29 cellular contexts compared by ENCODE assay signal in genomic region chr13:112684041-112684440, GRCh38.
"Had no signal": no experiment of that assay in that cellular context is flagged by ENCODE, and none has a peak within 500 bp of the region (broad histone marks: within the 10 kb centered on the region; RNA-seq: fewer than 3 reads in every experiment).

No MANE protein-coding gene starts in this region.

- H3K4me3 ChIP-seq: heart left ventricle, mucosa of descending colon, ovary, prostate gland, sigmoid colon, tibial nerve, uterus had no signal

- H3K27ac ChIP-seq: foreskin keratinocyte, heart left ventricle, ovary, prostate gland, sigmoid colon, tibial nerve, uterus had no signal

- H3K27me3 Mint-ChIP-seq: activated naive CD4-positive, alpha-beta T cell treated with anti-CD3 and anti-CD28 coated beads, Interleukin-2, amount 50 U/mL, for 24 hours; activated naive CD8-positive, alpha-beta T cell treated with anti-CD3 and anti-CD28 coated beads, Interleukin-2, amount 50 U/mL, for 24 hours; stimulated activated naive B cell treated with anti-CD40 and anti-IgM and Interleukin-4, amounts not matched to agents 10 μg/mL and 1 μg/mL and 100 μg/mL, for 72 hours had no signal

- H3K4me3 Mint-ChIP-seq: activated naive CD4-positive, alpha-beta T cell treated with anti-CD3 and anti-CD28 coated beads, Interleukin-2, amount 50 U/mL, for 24 hours; activated naive CD8-positive, alpha-beta T cell treated with anti-CD3 and anti-CD28 coated beads, Interleukin-2, amount 50 U/mL, for 24 hours; activated T-helper 1 cell treated with anti-CD3 and anti-CD28 coated beads, Interleukin-12 subunit alpha, Interleukin-12 subunit beta, Interleukin-2, Interleukin-4 antibody, amounts not matched to agents 30 ng/mL and 10 ng/mL and 1 ng/mL, durations not matched to agents 14 hours and 24 hours and 36 hours; endodermal cell; immature natural killer cell; stimulated activated naive B cell treated with anti-CD40 and anti-IgM and Interleukin-4, amounts not matched to agents 10 μg/mL and 1 μg/mL and 100 μg/mL, for 72 hours had no signal

- DNase-seq: activated CD4-positive, alpha-beta T cell treated with anti-CD3 and anti-CD28 coated beads for 4 hours; activated CD4-positive, alpha-beta T cell treated with anti-CD3 and anti-CD28 coated beads, Interleukin-2, amount 50 U/mL, for 4 hours; activated CD4-positive, CD25-positive, alpha-beta regulatory T cell; activated naive CD8-positive, alpha-beta T cell treated with anti-CD3 and anti-CD28 coated beads, Interleukin-2, amount 50 U/mL, for 24 hours; activated T-cell treated with anti-CD3 and anti-CD28 coated beads for 4 hours; amygdala; central memory CD4-positive, alpha-beta T cell; foreskin keratinocyte; heart left ventricle; hypothalamus; immature natural killer cell; kidney; left colon; mesendoderm; mucosa of descending colon; ovary; retina; sigmoid colon; small intestine; stimulated activated CD4-positive, alpha-beta T cell treated with anti-CD3 and anti-CD28 coated beads, Interleukin-1b, Interleukin-23, amount 100 ng/mL, for 48 hours; stimulated activated CD4-positive, alpha-beta T cell treated with anti-CD3 and anti-CD28 coated beads, Interleukin-4, amount 100 ng/mL, for 4 hours; stimulated activated naive B cell treated with anti-CD40 and anti-IgM and Interleukin-4, amounts not matched to agents 10 μg/mL and 1 μg/mL and 100 μg/mL, for 72 hours; uterus had no signal

- H3K9me3 Mint-ChIP-seq: activated naive CD4-positive, alpha-beta T cell treated with anti-CD3 and anti-CD28 coated beads, Interleukin-2, amount 50 U/mL, for 24 hours; activated naive CD8-positive, alpha-beta T cell treated with anti-CD3 and anti-CD28 coated beads, Interleukin-2, amount 50 U/mL, for 24 hours; activated T-helper 1 cell treated with anti-CD3 and anti-CD28 coated beads, Interleukin-12 subunit alpha, Interleukin-12 subunit beta, Interleukin-2, Interleukin-4 antibody, amounts not matched to agents 30 ng/mL and 10 ng/mL and 1 ng/mL, durations not matched to agents 14 hours and 24 hours and 36 hours; immature natural killer cell; stimulated activated naive B cell treated with anti-CD40 and anti-IgM and Interleukin-4, amounts not matched to agents 10 μg/mL and 1 μg/mL and 100 μg/mL, for 72 hours had no signal

- H3K27ac Mint-ChIP-seq: activated naive CD4-positive, alpha-beta T cell treated with anti-CD3 and anti-CD28 coated beads, Interleukin-2, amount 50 U/mL, for 24 hours; activated naive CD8-positive, alpha-beta T cell treated with anti-CD3 and anti-CD28 coated beads, Interleukin-2, amount 50 U/mL, for 24 hours; activated T-helper 1 cell treated with anti-CD3 and anti-CD28 coated beads, Interleukin-12 subunit alpha, Interleukin-12 subunit beta, Interleukin-2, Interleukin-4 antibody, amounts not matched to agents 30 ng/mL and 10 ng/mL and 1 ng/mL, durations not matched to agents 14 hours and 24 hours and 36 hours; endodermal cell; immature natural killer cell; stimulated activated naive B cell treated with anti-CD40 and anti-IgM and Interleukin-4, amounts not matched to agents 10 μg/mL and 1 μg/mL and 100 μg/mL, for 72 hours had no signal

- H3K4me1 ChIP-seq: foreskin keratinocyte, prostate gland, uterus had no signal

- H3K36me3 Mint-ChIP-seq: activated naive CD4-positive, alpha-beta T cell treated with anti-CD3 and anti-CD28 coated beads, Interleukin-2, amount 50 U/mL, for 24 hours; immature natural killer cell had no signal

- H3K9me3 ChIP-seq: heart left ventricle, mucosa of descending colon, ovary, prostate gland, sigmoid colon, tibial nerve, uterus had no signal

- H3K36me3 ChIP-seq: heart left ventricle, ovary, prostate gland, sigmoid colon, uterus had no signal

- ATAC-seq: activated naive CD8-positive, alpha-beta T cell treated with anti-CD3 and anti-CD28 coated beads, Interleukin-2, amount 50 U/mL, for 24 hours; esophagus mucosa; foreskin keratinocyte; heart left ventricle; left colon; mucosa of descending colon; stimulated activated naive B cell treated with anti-CD40 and anti-IgM and Interleukin-4, amounts not matched to agents 10 μg/mL and 1 μg/mL and 100 μg/mL, for 72 hours had no signal

- H3K27me3 ChIP-seq: foreskin keratinocyte, heart left ventricle, ovary, sigmoid colon, tibial nerve, uterus had no signal
